8 cellular contexts compared by ENCODE assay signal in the genomic region with DNA sequence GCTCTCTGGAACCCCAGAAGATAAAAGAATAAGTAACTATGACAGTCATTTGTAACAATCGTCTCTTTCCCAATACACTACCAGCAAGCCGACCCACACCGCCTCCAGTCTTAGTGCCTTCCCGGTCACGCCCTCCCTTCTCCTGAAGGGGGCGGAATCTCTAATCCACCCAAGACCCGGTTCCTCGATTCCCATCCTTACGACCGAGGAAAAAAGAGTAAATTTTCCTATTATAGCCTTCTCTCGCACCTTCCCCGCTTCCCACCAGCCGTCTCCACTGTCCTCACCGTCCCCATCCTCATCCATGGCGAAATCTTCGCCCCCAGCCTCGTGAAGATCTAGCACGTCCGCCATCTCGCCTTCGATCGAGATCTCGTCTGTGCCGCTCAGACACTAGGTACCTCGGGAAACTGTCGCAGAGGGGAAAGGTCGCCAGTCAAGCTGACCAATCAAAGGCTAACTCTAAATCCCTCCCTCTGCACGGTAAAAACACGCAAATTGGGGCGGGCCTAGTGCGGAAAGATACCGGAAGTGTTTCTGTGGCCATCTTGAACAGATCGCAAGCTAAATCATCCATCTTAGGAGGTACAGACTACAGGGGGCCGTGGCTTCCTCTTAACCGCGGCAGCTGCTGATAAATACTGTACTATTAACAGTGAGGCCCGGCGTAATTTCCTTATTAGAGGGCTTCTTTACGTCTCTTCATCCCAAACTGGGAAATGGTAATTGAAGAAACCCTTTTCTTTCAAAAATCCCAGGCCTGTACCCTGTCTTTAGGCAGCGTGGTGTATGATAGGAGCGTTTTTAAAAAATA. TPM values are rescaled to one million over a fixed set of nuclear protein-coding genes. Genes with fewer than 3 reads are reported as not detected.
A peak's percentile ranks its signal among the peaks of the same experiment; 100 is the strongest.
DNase-seq lines count a peak whose midpoint lies in the region; ATAC-seq and TF ChIP-seq lines count a peak whose summit lies in the region.

Gene RBM8A (minus strand): TSS at position 412 of the 814 bp plus-strand sequence. CDS start 58 bp downstream, at position 354.

- H3K4me3 Mint-ChIP-seq in immature natural killer cell = peak within 1 kb of the TSS in 3 of 5 donors; percentile 78 to 80 (median 79)

- ATAC-seq in GM18909 (IDR thresholded peaks at IDR 0.05; ENCODE audit: poor library complexity, unreplicated experiment) (peak; percentile 97), HG03175 (IDR thresholded peaks at IDR 0.05; ENCODE audit: unreplicated experiment) (peak; percentile 93)

- peaks cover 23 to 25% of the 10 kb centered on the region in 2 donors for H3K4me1 Mint-ChIP-seq in immature natural killer cell

- H3K4me3 ChIP-seq in WI38 (ENCODE audit: low read depth, low read length) = peak within 1 kb of the TSS; percentile 68

- peak; percentile 96 for DNase-seq in AG09319 (ENCODE audit: extremely low read depth, low read depth)
- peak; percentile 99 for DNase-seq in NCI-H2227 treated with DMSO at 0.1 percent for 48 hours (lab: John Stamatoyannopoulos, UW)
- DNase-seq in caudate nucleus (lab: John Stamatoyannopoulos, UW) = peak; percentile 58 to 98 (median 92)
- DNase-seq in immature natural killer cell = peak; percentile 95 to 97 (median 96)
- peak; percentile 99 for DNase-seq in smooth muscle cell of the brain vasculature (ENCODE audit: low read depth, low spot score)

- H3K27ac ChIP-seq in caudate nucleus (ENCODE audit: low read depth, low read length) = peak within 1 kb of the TSS; percentile 98

- peak within 1 kb of the TSS in 2 of 6 donors; percentile 40 to 90 for H3K27ac Mint-ChIP-seq in immature natural killer cell

- no peaks in the 10 kb centered on the region for H3K9me3 Mint-ChIP-seq in immature natural killer cell

- TF ChIP-seq CTCF in AG09319 (IDR thresholded peaks at IDR 0.05; ENCODE audit: low read depth, low read length) = peak; percentile 70
- peak; percentile 67 for TF ChIP-seq CTCF in WI38 (IDR thresholded peaks at IDR 0.05; ENCODE audit: low read depth, low read length)

- H3K36me3 Mint-ChIP-seq in immature natural killer cell = peaks cover 0 to 8% (median 6%) of the 10 kb centered on the region in 3 donors

- peaks cover 0 to 3% (median 2%) of the 10 kb centered on the region in 3 donors for H3K27me3 Mint-ChIP-seq in immature natural killer cell (ENCODE audit: low read depth in 3 of 3)

RNA-seq across cellular contexts. Expression of gene RBM8A, which starts in this region (rescaled TPM):
- polyA plus RNA-seq in immature natural killer cell = 100 to 1,000 TPM; 175 to 256 (median 194) TPM

Comparison
In these comparisons a context has a peak if more than half of its experiments do, and no peak if none do; other contexts are left out.
1. Peak in every context shown above with its lines: DNase-seq, ATAC-seq, H3K4me3 ChIP-seq and H3K27ac ChIP-seq.